ENCODE assay signal across 18 cellular contexts in the genomic region with DNA sequence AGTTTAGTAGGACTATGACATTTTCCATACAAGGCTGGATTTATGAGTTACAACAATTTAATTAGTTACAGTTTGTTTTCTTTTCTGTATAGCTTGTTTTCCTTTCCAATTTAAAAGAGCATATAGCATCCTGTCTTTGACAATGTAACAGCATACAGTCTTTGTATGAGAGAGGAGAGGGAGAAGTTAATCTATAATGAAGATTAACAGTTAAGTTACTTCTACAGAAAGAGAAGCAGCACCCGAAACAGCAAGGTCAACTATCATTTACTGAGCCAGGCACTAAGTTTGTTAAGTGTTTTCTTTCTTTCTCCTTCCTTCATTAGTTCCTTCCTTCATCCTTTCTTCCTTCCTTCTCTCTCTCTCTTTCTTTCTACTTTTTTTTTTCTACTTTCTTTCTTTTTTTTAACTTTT.
"Had no signal": no experiment of that assay in that cellular context is flagged by ENCODE, and none has a peak within 500 bp of the region (broad histone marks: within the 10 kb centered on the region; RNA-seq: fewer than 3 reads in every experiment).

No MANE protein-coding gene starts in this region.

- H3K4me3 ChIP-seq: coronary artery, dorsolateral prefrontal cortex, mucosa of descending colon, right atrium auricular region, stomach, thoracic aorta, transverse colon had no signal

- H3K9me3 ChIP-seq: mucosa of descending colon, right atrium auricular region, stomach, thoracic aorta, transverse colon had no signal

- H3K27ac ChIP-seq: coronary artery, dorsolateral prefrontal cortex, right atrium auricular region, stomach, thoracic aorta, transverse colon had no signal

- DNase-seq: dorsolateral prefrontal cortex; effector CD8-positive, alpha-beta T cell; glutamatergic neuron; mammary epithelial cell; mucosa of descending colon; naive thymus-derived CD8-positive, alpha-beta T cell; posterior cingulate gyrus; small intestine; stimulated activated CD4-positive, alpha-beta T cell treated with anti-CD3 and anti-CD28 coated beads, Interleukin-12 subunit alpha, Interleukin-12 subunit beta, amount 100 ng/mL, for 4 hours; stimulated activated naive CD4-positive, alpha-beta T cell; stomach; substantia nigra; transverse colon had no signal

- FAIRE-seq: frontal cortex, small intestine had no signal

- ATAC-seq: left lobe of liver; mucosa of descending colon; naive thymus-derived CD8-positive, alpha-beta T cell had no signal

- H3K27me3 ChIP-seq: dorsolateral prefrontal cortex, right atrium auricular region, stomach, transverse colon had no signal

- H3K36me3 ChIP-seq: right atrium auricular region, stomach, thoracic aorta, transverse colon had no signal
